In genomic region chr11:45563801-45564200, GRCh38 we compare ENCODE assay signal across 17 cellular contexts.
A peak's percentile ranks its signal among the peaks of the same experiment; 100 is the strongest.
DNase-seq lines count a peak whose midpoint lies in the region; ATAC-seq, FAIRE-seq and TF ChIP-seq lines count a peak whose summit lies in the region.
"Had no signal": no experiment of that assay in that cellular context is flagged by ENCODE, and none has a peak within 500 bp of the region (broad histone marks: within the 10 kb centered on the region; RNA-seq: fewer than 3 reads in every experiment).

No MANE protein-coding gene starts in this region.

- H3K36me3 ChIP-seq in right atrium auricular region (no peaks in the 10 kb centered on the region), H1 (ENCODE audit: control insufficient read depth in 2 of 4, insufficient read depth in 4 of 4, low read length in 3 of 4) (no peaks in the 10 kb centered on the region), left lung (no peaks in the 10 kb centered on the region), upper lobe of right lung (no peaks in the 10 kb centered on the region)

- H3K36me3 Mint-ChIP-seq in endothelial cell (ENCODE audit: low read depth, unreplicated experiment) = no peaks in the 10 kb centered on the region
- H3K36me3 Mint-ChIP-seq: CD14-positive monocyte had no signal

- H4K20me1 ChIP-seq in H1 (replicated peaks in 1 of 2; ENCODE audit: control insufficient read depth in 1 of 2, insufficient read depth in 2 of 2, low read length in 2 of 2) = no peaks in the 10 kb centered on the region

- no peak overlapping the region for H2BK20ac ChIP-seq in H1 (ENCODE audit: low read length)

- H3K56ac ChIP-seq in H1 (replicated peaks; ENCODE audit: insufficient read length, low read depth, low read length) = no peak overlapping the region

- no peak overlapping the region for H3K14ac ChIP-seq in H1 (ENCODE audit: insufficient read length)

- POLR2A ChIA-PET in H1 (lab: Charles Lee; ENCODE audit: partially characterized antibody) = interaction anchor here (1.4 kb wide), 1 partner anchor 12 kb away, joined by 3 read pairs; no protein-coding TSS in a partner anchor

- H2AK5ac ChIP-seq in H1 (ENCODE audit: low read depth, low read length) = no peak overlapping the region

- TF ChIP-seq CTCF in right atrium auricular region (IDR thresholded peaks at IDR 0.05) = no peak
- TF ChIP-seq CTCF in H1 (IDR thresholded peaks at IDR 0.05; ENCODE audit: control extremely low read depth in 1 of 3, insufficient read depth in 1 of 3, low read depth in 1 of 3, low read length in 3 of 3) = no peak
- no peak for TF ChIP-seq CTCF in left lung (IDR thresholded peaks at IDR 0.05)
- no peak for TF ChIP-seq CTCF in upper lobe of right lung (IDR thresholded peaks at IDR 0.05)
- no peak for TF ChIP-seq CTCF in GM13977 (IDR thresholded peaks at IDR 0.05; ENCODE audit: extremely low read depth, insufficient read depth, missing control alignments)
- no peak for TF ChIP-seq CTCF in endothelial cell (IDR thresholded peaks at IDR 0.05; ENCODE audit: unreplicated experiment)

- H2BK120ac ChIP-seq in H1 (replicated peaks; ENCODE audit: low read depth, low read length) = no peak overlapping the region

- no peaks in the 10 kb centered on the region for H3K9me3 ChIP-seq in right atrium auricular region
- no peaks in the 10 kb centered on the region for H3K9me3 ChIP-seq in H1 (ENCODE audit: insufficient read depth in 2 of 2, low read depth in 1 of 2, low read length in 1 of 2)
- no peaks in the 10 kb centered on the region for H3K9me3 ChIP-seq in left lung
- H3K9me3 ChIP-seq in upper lobe of right lung = no peaks in the 10 kb centered on the region

- no peak overlapping the region for H3K4ac ChIP-seq in H1 (replicated peaks; ENCODE audit: insufficient read length, low read depth, low read length)

- H3K79me2 ChIP-seq in H1 (ENCODE audit: control insufficient read depth in 1 of 2, insufficient read depth in 2 of 2, low read length in 2 of 2) = no peaks in the 10 kb centered on the region

- peak overlapping the region; percentile 19; the same call in 1 of the 2 replicates for H2BK12ac ChIP-seq in H1 (ENCODE audit: low read depth, low read length)

- H2BK5ac ChIP-seq in H1 (ENCODE audit: low read depth, low read length) = no peak overlapping the region

- H3K27me3 ChIP-seq in right atrium auricular region = no peaks in the 10 kb centered on the region
- no peaks in the 10 kb centered on the region for H3K27me3 ChIP-seq in H1 (replicated peaks in 1 of 4; ENCODE audit: control insufficient read depth in 3 of 4, extremely low read depth in 1 of 4, insufficient read depth in 3 of 4, low read length in 3 of 4)
- H3K27me3 ChIP-seq in left lung = peaks cover 0 to 21% of the 10 kb centered on the region in 2 donors
- no peaks in the 10 kb centered on the region for H3K27me3 ChIP-seq in upper lobe of right lung

- ATAC-seq in Right ventricle myocardium inferior = peak; percentile 25
- peak; percentile 57 for ATAC-seq in left lung
- peak; percentile 39 for ATAC-seq in upper lobe of right lung

- TF ChIP-seq POLR2A in H1 (IDR thresholded peaks at IDR 0.05; ENCODE audit: control extremely low read depth in 1 of 2, low read depth in 2 of 2, low read length in 2 of 2) = no peak

- no peak overlapping the region for H3K9ac ChIP-seq in H1 (replicated peaks in 1 of 4; ENCODE audit: extremely low read depth in 1 of 4, low read depth in 3 of 4, low read length in 3 of 4)

- 0 out of 4 replicates have a peak, but pooled peaks of 1 of the 2 experiments have one; percentile 16 for TF ChIP-seq RAD21 in H1 (IDR thresholded peaks at IDR 0.05 in 1 of 2, conservative IDR thresholded peaks at IDR 0.05 in 1 of 2; ENCODE audit: low read depth in 2 of 2, low read length in 2 of 2)

- H3K4me3 ChIP-seq in right atrium auricular region (no peak overlapping the region), H1 (ENCODE audit: extremely low read depth in 1 of 4, insufficient read depth in 2 of 4, low read depth in 3 of 4, low read length in 4 of 4) (no peak overlapping the region), left lung (no peak overlapping the region), upper lobe of right lung (no peak overlapping the region)
- H3K4me3 ChIP-seq: PC-9 had no signal

- H2AFZ ChIP-seq in H1 (ENCODE audit: low read length) = peak overlapping the region; percentile 86; the same call in 1 of the 2 replicates
- H2AFZ ChIP-seq: PC-9 had no signal

- H3K79me1 ChIP-seq in H1 (ENCODE audit: low read depth, low read length) = no peaks in the 10 kb centered on the region

- TF ChIP-seq EP300 in H1 (IDR thresholded peaks at IDR 0.05; ENCODE audit: borderline replicate concordance in 1 of 2, low read depth in 2 of 2, low read length in 2 of 2) = no peak

- H4K5ac ChIP-seq in H1 (ENCODE audit: insufficient read length, low read depth, low read length) = no peak overlapping the region

- 83% methylated on average over 10 of the region's 10 CpGs; no CpG with 5 or more reads in 1 of the 2 experiments for WGBS in H1 (ENCODE audit: extremely low coverage in 1 of 2, insufficient coverage in 1 of 2, insufficient read length in 1 of 2, insufficient replicate concordance in 2 of 2, low coverage in 1 of 2, low lambda C conversion rate in 2 of 2, missing lambda C conversion rate in 1 of 2), 2 experiments

- no peaks in the 10 kb centered on the region for H3K9me3 Mint-ChIP-seq in endothelial cell (ENCODE audit: unreplicated experiment)
- H3K9me3 Mint-ChIP-seq: CD14-positive monocyte, HFFc6 had no signal

- DNase-seq in Right ventricle myocardium inferior (ENCODE audit: missing footprints) = no peak
- no peak for DNase-seq in right atrium auricular region (ENCODE audit: low spot score)
- DNase-seq in H1 (ENCODE audit: low read depth in 1 of 2, low spot score in 2 of 2) = no peak
- DNase-seq in left lung = no peak
- no peak for DNase-seq in upper lobe of right lung
- no peak for DNase-seq in NCI-H146 (lab: John Stamatoyannopoulos, UW)
- DNase-seq in GM13977 (ENCODE audit: low spot score) = no peak
- DNase-seq in endothelial cell (ENCODE audit: low spot score) = no peak
- DNase-seq: 8988T, GF-D8, HFFc6, NCI-H1930, NCI-H226, PC-9 had no signal

- in situ Hi-C loops in GM13977 (cut with MboI; ENCODE audit: low pct_unique_long_range_greater_than_20kb, low sequenced_read_pairs, unreplicated experiment) = no loop called here

- H3K27me3 Mint-ChIP-seq in endothelial cell (ENCODE audit: unreplicated experiment) = peaks cover 13% of the 10 kb centered on the region

- H3K4me1 ChIP-seq in right atrium auricular region (peaks cover 0 to 12% of the 10 kb centered on the region in 2 donors), H1 (replicated peaks in 1 of 4; ENCODE audit: control insufficient read depth in 3 of 4, insufficient read depth in 4 of 4, low read length in 3 of 4) (peaks cover 0 to 9% (median 5%) of the 10 kb centered on the region in 4 experiments; a peak in 5 of 7 replicates), left lung (no peaks in the 10 kb centered on the region), upper lobe of right lung (no peaks in the 10 kb centered on the region)

- H3K27ac ChIP-seq in right atrium auricular region (no peak overlapping the region), H1 (ENCODE audit: low read depth, low read length) (no peak overlapping the region), left lung (no peak overlapping the region), upper lobe of right lung (no peak overlapping the region)
- H3K27ac ChIP-seq: HL-60, PC-9 had no signal

- H3K23me2 ChIP-seq in H1 (ENCODE audit: low read depth, low read length) = no peaks in the 10 kb centered on the region; the same call in 1 of the 2 replicates

- no peak overlapping the region for H3K27ac Mint-ChIP-seq in endothelial cell (ENCODE audit: unreplicated experiment)
- H3K27ac Mint-ChIP-seq: CD14-positive monocyte, HFFc6 had no signal

- H3K4me1 Mint-ChIP-seq in endothelial cell (ENCODE audit: unreplicated experiment) = peaks cover 9% of the 10 kb centered on the region
- H3K4me1 Mint-ChIP-seq: CD14-positive monocyte had no signal

- H3K18ac ChIP-seq in H1 (ENCODE audit: extremely low read depth, low read length) = no peak overlapping the region

- intact Hi-C loops in Right ventricle myocardium inferior (cut with DNase I) = no loop called here
- intact Hi-C loops in left lung (cut with DNase I) = no loop called here
- intact Hi-C loops in upper lobe of right lung (cut with DNase I) = no loop called here

- H4K91ac ChIP-seq in H1 (replicated peaks; ENCODE audit: insufficient read length, low read length) = no peak overlapping the region

- no peak overlapping the region; a peak in 1 of 4 replicates for H3K4me2 ChIP-seq in H1 (ENCODE audit: insufficient read depth in 1 of 2, low read depth in 2 of 2, low read length in 2 of 2)
- H3K4me2 ChIP-seq: PC-9 had no signal

- no peak overlapping the region for H3K4me3 Mint-ChIP-seq in endothelial cell (ENCODE audit: unreplicated experiment)
- H3K4me3 Mint-ChIP-seq: HFFc6 had no signal

- no peak overlapping the region for H2BK15ac ChIP-seq in H1 (ENCODE audit: low read length)

- H3K23ac ChIP-seq in H1 (ENCODE audit: insufficient read length) = no peak overlapping the region

- no peak overlapping the region for H4K8ac ChIP-seq in H1 (ENCODE audit: extremely low read depth, insufficient read depth, low read length)

- FAIRE-seq in H1 (lab: Jason Lieb, UNC) = peak; percentile 57
- FAIRE-seq: H54 had no signal

- CTCF ChIA-PET in H1 (lab: Charles Lee; ENCODE audit: partially characterized antibody) = interaction anchor here (1.0 to 1.7 kb wide), 5 partner anchors 8 to 159 kb away, joined by 3 to 4 read pairs (median 4); no protein-coding TSS in a partner anchor

TF ChIP-seq in H1, 55 proteins besides CTCF, POLR2A, EP300 and RAD21:
- no peak for TF ChIP-seq SP2 (IDR thresholded peaks at IDR 0.05; ENCODE audit: low read length)
- TF ChIP-seq JUN (IDR thresholded peaks at IDR 0.05; ENCODE audit: low read depth, low read length) = no peak
- no peak for TF ChIP-seq TCF12 (IDR thresholded peaks at IDR 0.05; ENCODE audit: low read depth, low read length)
- TF ChIP-seq EZH2 (IDR thresholded peaks at IDR 0.05; ENCODE audit: low read depth, low read length, severe bottlenecking) = no peak
- TF ChIP-seq SAP30 (IDR thresholded peaks at IDR 0.05; ENCODE audit: insufficient read depth, insufficient replicate concordance, low read length) = no peak
- TF ChIP-seq TAF7 (optimal IDR thresholded peaks at IDR 0.05; ENCODE audit: borderline replicate concordance, low read depth, low read length) = no peak
- no peak for TF ChIP-seq NANOG (IDR thresholded peaks at IDR 0.05; ENCODE audit: insufficient read depth, low read depth, low read length, poor library complexity, severe bottlenecking)
- no peak for TF ChIP-seq HDAC2 (IDR thresholded peaks at IDR 0.05; ENCODE audit: borderline replicate concordance in 1 of 2, low read depth in 2 of 2, low read length in 2 of 2)
- no peak for TF ChIP-seq PHF8 (conservative IDR thresholded peaks at IDR 0.05; ENCODE audit: low read depth, low read length)
- TF ChIP-seq JUND (IDR thresholded peaks at IDR 0.05; ENCODE audit: low read length) = no peak
